ENCODE assay signal across 19 cellular contexts in genomic region chr5:179873711-179874110, GRCh38.
"Had no signal": no experiment of that assay in that cellular context is flagged by ENCODE, and none has a peak within 500 bp of the region (broad histone marks: within the 10 kb centered on the region; RNA-seq: fewer than 3 reads in every experiment).

No MANE protein-coding gene starts in this region.

- H3K9me3 ChIP-seq: lower lobe of right lung, psoas muscle, spleen, stomach, thoracic aorta, transverse colon had no signal

- H3K27ac ChIP-seq: lower lobe of right lung, parathyroid adenoma, psoas muscle, spleen, stomach, thoracic aorta, transverse colon had no signal

- H3K9ac ChIP-seq: parathyroid adenoma had no signal

- H3K4me1 ChIP-seq: lower lobe of right lung, parathyroid adenoma, spleen, stomach, transverse colon had no signal

- H3K27me3 ChIP-seq: spleen, stomach, transverse colon had no signal

- ATAC-seq: esophagus mucosa, left lobe of liver, lower lobe of right lung, natural killer cell, psoas muscle, sciatic nerve had no signal

- H2AFZ ChIP-seq: parathyroid adenoma had no signal

- DNase-seq: effector memory CD4-positive, alpha-beta T cell; lower lobe of right lung; natural killer cell; nucleus accumbens; psoas muscle; retina; stimulated activated CD4-positive, alpha-beta T cell treated with anti-CD3 and anti-CD28 coated beads, Interleukin-15, amount 100 ng/mL, for 24 hours; stimulated activated CD4-positive, alpha-beta T cell treated with anti-CD3 and anti-CD28 coated beads, Interleukin-1b, Interleukin-23, amount 100 ng/mL, for 48 hours; stimulated activated CD4-positive, alpha-beta T cell treated with anti-CD3 and anti-CD28 coated beads, Interleukin-4, amount 100 ng/mL, for 24 hours; stimulated activated naive CD4-positive, alpha-beta T cell; stomach; substantia nigra; transverse colon had no signal

- H3K4me3 ChIP-seq: lower lobe of right lung, psoas muscle, spleen, stomach, thoracic aorta, transverse colon had no signal
